1 cellular context compared by ENCODE assay signal in genomic region chr20:5074050-5074674, GRCh38.
TF ChIP-seq lines count a peak whose summit lies in the region.

No MANE protein-coding gene starts in this region.

TF ChIP-seq in HepG2, 621 proteins besides CTCF, POLR2A, EP300 and RAD21 (continues in another document):
- TF ChIP-seq NKX3-1 (CRISPR knock-in tag; IDR thresholded peaks at IDR 0.05) (no peak), TAF15 (IDR thresholded peaks at IDR 0.05; ENCODE audit: low read depth, low read length, poor library complexity, severe bottlenecking) (no peak), ZNF18 (CRISPR knock-in tag; IDR thresholded peaks at IDR 0.05; ENCODE audit: insufficient replicate concordance) (no peak), THAP9 (CRISPR knock-in tag; IDR thresholded peaks at IDR 0.05; ENCODE audit: borderline replicate concordance) (no peak), ZFP36L2 (CRISPR knock-in tag; IDR thresholded peaks at IDR 0.05) (no peak), ZBTB20 (CRISPR knock-in tag; IDR thresholded peaks at IDR 0.05; ENCODE audit: borderline replicate concordance, low read depth) (no peak), ZNF605 (CRISPR knock-in tag; IDR thresholded peaks at IDR 0.05) (no peak), ZNF609 (CRISPR knock-in tag; IDR thresholded peaks at IDR 0.05; ENCODE audit: borderline replicate concordance) (no peak), ZNF510 (CRISPR knock-in tag; IDR thresholded peaks at IDR 0.05; ENCODE audit: low read depth) (no peak), ZBTB14 (CRISPR knock-in tag; IDR thresholded peaks at IDR 0.05) (no peak), CCDC6 (CRISPR knock-in tag; IDR thresholded peaks at IDR 0.05) (0 out of 2 replicates have a peak, but pooled peaks have one; percentile 8), ATRX (CRISPR knock-in tag; IDR thresholded peaks at IDR 0.05; ENCODE audit: borderline replicate concordance) (no peak), BORCS8-MEF2B (CRISPR knock-in tag; IDR thresholded peaks at IDR 0.05) (no peak), JUND (CRISPR knock-in tag; IDR thresholded peaks at IDR 0.05) (no peak), ESRRA (CRISPR knock-in tag; IDR thresholded peaks at IDR 0.05; ENCODE audit: low read depth) (no peak), SP4 (CRISPR knock-in tag; IDR thresholded peaks at IDR 0.05) (no peak), ZNF563 (CRISPR knock-in tag; IDR thresholded peaks at IDR 0.05) (no peak), CCAR2 (optimal IDR thresholded peaks at IDR 0.05; ENCODE audit: low read depth, low read length) (no peak), ZNF646 (CRISPR knock-in tag; IDR thresholded peaks at IDR 0.05) (no peak), NFKB2 (CRISPR knock-in tag; IDR thresholded peaks at IDR 0.05; ENCODE audit: borderline replicate concordance) (no peak), ZNF773 (CRISPR knock-in tag; IDR thresholded peaks at IDR 0.05; ENCODE audit: borderline replicate concordance) (no peak), ZNF776 (CRISPR knock-in tag; IDR thresholded peaks at IDR 0.05) (no peak), ZNF747 (CRISPR knock-in tag; IDR thresholded peaks at IDR 0.05; ENCODE audit: borderline replicate concordance) (0 out of 2 replicates have a peak, but pooled peaks have one; percentile 7), MATR3 (CRISPR knock-in tag; IDR thresholded peaks at IDR 0.05) (no peak), CEBPB (IDR thresholded peaks at IDR 0.05; ENCODE audit: borderline replicate concordance, low read depth, low read length) (0 out of 2 replicates have a peak, but pooled peaks have one; percentile 60)
- TF ChIP-seq, protein P1, sequence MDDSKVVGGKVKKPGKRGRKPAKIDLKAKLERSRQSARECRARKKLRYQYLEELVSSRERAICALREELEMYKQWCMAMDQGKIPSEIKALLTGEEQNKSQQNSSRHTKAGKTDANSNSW (CRISPR knock-in tag; IDR thresholded peaks at IDR 0.05; ENCODE audit: borderline replicate concordance) = 0 out of 2 replicates have a peak, but pooled peaks have one; percentile 48
- TF ChIP-seq, protein P2, sequence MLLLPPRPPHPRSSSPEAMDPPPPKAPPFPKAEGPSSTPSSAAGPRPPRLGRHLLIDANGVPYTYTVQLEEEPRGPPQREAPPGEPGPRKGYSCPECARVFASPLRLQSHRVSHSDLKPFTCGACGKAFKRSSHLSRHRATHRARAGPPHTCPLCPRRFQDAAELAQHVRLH (CRISPR knock-in tag; IDR thresholded peaks at IDR 0.05; ENCODE audit: borderline replicate concordance, low read depth) = 0 out of 2 replicates have a peak, but pooled peaks have one; percentile 0
- TF ChIP-seq, protein P3, sequence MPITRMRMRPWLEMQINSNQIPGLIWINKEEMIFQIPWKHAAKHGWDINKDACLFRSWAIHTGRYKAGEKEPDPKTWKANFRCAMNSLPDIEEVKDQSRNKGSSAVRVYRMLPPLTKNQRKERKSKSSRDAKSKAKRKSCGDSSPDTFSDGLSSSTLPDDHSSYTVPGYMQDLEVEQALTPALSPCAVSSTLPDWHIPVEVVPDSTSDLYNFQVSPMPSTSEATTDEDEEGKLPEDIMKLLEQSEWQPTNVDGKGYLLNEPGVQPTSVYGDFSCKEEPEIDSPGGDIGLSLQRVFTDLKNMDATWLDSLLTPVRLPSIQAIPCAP (CRISPR knock-in tag; IDR thresholded peaks at IDR 0.05; ENCODE audit: low read depth) = 0 out of 2 replicates have a peak, but pooled peaks have one; percentile 6
- TF ChIP-seq, protein P4, sequence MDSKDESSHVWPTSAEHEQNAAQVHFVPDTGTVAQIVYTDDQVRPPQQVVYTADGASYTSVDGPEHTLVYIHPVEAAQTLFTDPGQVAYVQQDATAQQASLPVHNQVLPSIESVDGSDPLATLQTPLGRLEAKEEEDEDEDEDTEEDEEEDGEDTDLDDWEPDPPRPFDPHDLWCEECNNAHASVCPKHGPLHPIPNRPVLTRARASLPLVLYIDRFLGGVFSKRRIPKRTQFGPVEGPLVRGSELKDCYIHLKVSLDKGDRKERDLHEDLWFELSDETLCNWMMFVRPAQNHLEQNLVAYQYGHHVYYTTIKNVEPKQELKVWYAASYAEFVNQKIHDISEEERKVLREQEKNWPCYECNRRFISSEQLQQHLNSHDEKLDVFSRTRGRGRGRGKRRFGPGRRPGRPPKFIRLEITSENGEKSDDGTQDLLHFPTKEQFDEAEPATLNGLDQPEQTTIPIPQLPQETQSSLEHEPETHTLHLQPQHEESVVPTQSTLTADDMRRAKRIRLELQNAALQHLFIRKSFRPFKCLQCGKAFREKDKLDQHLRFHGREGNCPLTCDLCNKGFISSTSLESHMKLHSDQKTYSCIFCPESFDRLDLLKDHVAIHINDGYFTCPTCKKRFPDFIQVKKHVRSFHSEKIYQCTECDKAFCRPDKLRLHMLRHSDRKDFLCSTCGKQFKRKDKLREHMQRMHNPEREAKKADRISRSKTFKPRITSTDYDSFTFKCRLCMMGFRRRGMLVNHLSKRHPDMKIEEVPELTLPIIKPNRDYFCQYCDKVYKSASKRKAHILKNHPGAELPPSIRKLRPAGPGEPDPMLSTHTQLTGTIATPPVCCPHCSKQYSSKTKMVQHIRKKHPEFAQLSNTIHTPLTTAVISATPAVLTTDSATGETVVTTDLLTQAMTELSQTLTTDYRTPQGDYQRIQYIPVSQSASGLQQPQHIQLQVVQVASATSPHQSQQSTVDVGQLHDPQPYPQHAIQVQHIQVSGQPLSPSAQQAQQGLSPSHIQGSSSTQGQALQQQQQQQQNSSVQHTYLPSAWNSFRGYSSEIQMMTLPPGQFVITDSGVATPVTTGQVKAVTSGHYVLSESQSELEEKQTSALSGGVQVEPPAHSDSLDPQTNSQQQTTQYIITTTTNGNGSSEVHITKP (CRISPR knock-in tag; IDR thresholded peaks at IDR 0.05; ENCODE audit: low read depth) = no peak
- TF ChIP-seq, protein P5, sequence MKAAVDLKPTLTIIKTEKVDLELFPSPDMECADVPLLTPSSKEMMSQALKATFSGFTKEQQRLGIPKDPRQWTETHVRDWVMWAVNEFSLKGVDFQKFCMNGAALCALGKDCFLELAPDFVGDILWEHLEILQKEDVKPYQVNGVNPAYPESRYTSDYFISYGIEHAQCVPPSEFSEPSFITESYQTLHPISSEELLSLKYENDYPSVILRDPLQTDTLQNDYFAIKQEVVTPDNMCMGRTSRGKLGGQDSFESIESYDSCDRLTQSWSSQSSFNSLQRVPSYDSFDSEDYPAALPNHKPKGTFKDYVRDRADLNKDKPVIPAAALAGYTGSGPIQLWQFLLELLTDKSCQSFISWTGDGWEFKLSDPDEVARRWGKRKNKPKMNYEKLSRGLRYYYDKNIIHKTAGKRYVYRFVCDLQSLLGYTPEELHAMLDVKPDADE (CRISPR knock-in tag; IDR thresholded peaks at IDR 0.05) = no peak
